16 cellular contexts compared by ENCODE assay signal in genomic region chr1:42820813-42821212, GRCh38. TPM values are rescaled to one million over a fixed set of nuclear protein-coding genes. Genes with fewer than 3 reads are reported as not detected.
DNase-seq lines count a peak whose midpoint lies in the region; ATAC-seq and TF ChIP-seq lines count a peak whose summit lies in the region.
"Had no signal": no experiment of that assay in that cellular context is flagged by ENCODE, and none has a peak within 500 bp of the region (broad histone marks: within the 10 kb centered on the region; RNA-seq: fewer than 3 reads in every experiment).

No MANE protein-coding gene starts in this region.

- H3K27me3 ChIP-seq in endodermal cell (ENCODE audit: control insufficient read depth, insufficient read depth, low read length, poor library complexity, severe bottlenecking) (no peaks in the 10 kb centered on the region), parathyroid adenoma (ENCODE audit: control insufficient read depth, insufficient read depth, low read length) (no peaks in the 10 kb centered on the region)

- H3K36me3 ChIP-seq in endodermal cell (ENCODE audit: control insufficient read depth, insufficient read depth, low read length) (no peaks in the 10 kb centered on the region), parathyroid adenoma (ENCODE audit: control insufficient read depth, insufficient read depth, low read length) (no peaks in the 10 kb centered on the region)

- TF ChIP-seq CTCF in endodermal cell (conservative IDR thresholded peaks at IDR 0.05) (no peak), parathyroid adenoma (IDR thresholded peaks at IDR 0.05) (no peak)

- H3K27me3 Mint-ChIP-seq in activated CD4-positive, alpha-beta T cell treated with anti-CD3 and anti-CD28 coated beads, Interleukin-2, amount 10 ng/mL, durations not matched to agents 7 days and 5 days, result no peaks in the 10 kb centered on the region
- no peaks in the 10 kb centered on the region for H3K27me3 Mint-ChIP-seq in endodermal cell (ENCODE audit: insufficient read depth)

- no peak overlapping the region for H3K4me2 ChIP-seq in parathyroid adenoma (ENCODE audit: low read length)

- H3K4me1 ChIP-seq in endodermal cell (ENCODE audit: control insufficient read depth, insufficient read depth, low read length), result peaks cover 2% of the 10 kb centered on the region
- peaks cover 26% of the 10 kb centered on the region for H3K4me1 ChIP-seq in parathyroid adenoma

- H3K4me3 Mint-ChIP-seq in activated CD4-positive, alpha-beta T cell treated with anti-CD3 and anti-CD28 coated beads, Interleukin-2, amount 10 ng/mL, durations not matched to agents 7 days and 5 days, result no peak overlapping the region
- H3K4me3 Mint-ChIP-seq in endodermal cell, result no peak overlapping the region
- H3K4me3 Mint-ChIP-seq: CD14-positive monocyte had no signal

- POLR2A ChIA-PET in activated CD4-positive, alpha-beta T cell treated with anti-CD3 and anti-CD28 coated beads, Interleukin-2, amount 10 ng/mL, durations not matched to agents 7 days and 5 days (lab: Charles Lee), result no interaction called here

- H3K27ac Mint-ChIP-seq in activated CD4-positive, alpha-beta T cell treated with anti-CD3 and anti-CD28 coated beads, Interleukin-2, amount 10 ng/mL, durations not matched to agents 7 days and 5 days, result peak overlapping the region; percentile 37
- peak overlapping the region; percentile 12 for H3K27ac Mint-ChIP-seq in endodermal cell

- H3K27ac ChIP-seq in endodermal cell (ENCODE audit: low read depth, low read length) (no peak overlapping the region), parathyroid adenoma (no peak overlapping the region)
- H3K27ac ChIP-seq: 22Rv1 had no signal

- H3K9ac ChIP-seq in endodermal cell (ENCODE audit: extremely low read depth, low read length, poor library complexity, severe bottlenecking), result no peak overlapping the region
- H3K9ac ChIP-seq in parathyroid adenoma, result no peak overlapping the region

- H3K4me3 ChIP-seq in endodermal cell (ENCODE audit: low read length) (no peak overlapping the region), parathyroid adenoma (ENCODE audit: low read depth, low read length) (no peak overlapping the region)

- peaks cover 6% of the 10 kb centered on the region for H3K36me3 Mint-ChIP-seq in activated CD4-positive, alpha-beta T cell treated with anti-CD3 and anti-CD28 coated beads, Interleukin-2, amount 10 ng/mL, durations not matched to agents 7 days and 5 days (ENCODE audit: low read depth)
- peaks cover 3% of the 10 kb centered on the region for H3K36me3 Mint-ChIP-seq in endodermal cell (ENCODE audit: low read depth)

- no peak for ATAC-seq in HG03159 (IDR thresholded peaks at IDR 0.05; ENCODE audit: unreplicated experiment)

- CTCF ChIA-PET in activated CD4-positive, alpha-beta T cell treated with anti-CD3 and anti-CD28 coated beads, Interleukin-2, amount 10 ng/mL, durations not matched to agents 7 days and 5 days (lab: Charles Lee), result interaction anchor here (1.2 to 1.3 kb wide), 2 partner anchors 10 to 12 kb away, joined by 3 read pairs; no protein-coding TSS in a partner anchor

- H2AFZ ChIP-seq in parathyroid adenoma, result peak overlapping the region; percentile 11

- 57 to 75% methylated on average over 1 of the region's 1 CpG for WGBS in endodermal cell (ENCODE audit: insufficient coverage in 1 of 2, insufficient read length in 1 of 2), 2 experiments

- H3K9me3 Mint-ChIP-seq in activated CD4-positive, alpha-beta T cell treated with anti-CD3 and anti-CD28 coated beads, Interleukin-2, amount 10 ng/mL, durations not matched to agents 7 days and 5 days, result no peaks in the 10 kb centered on the region
- no peaks in the 10 kb centered on the region for H3K9me3 Mint-ChIP-seq in endodermal cell
- H3K9me3 Mint-ChIP-seq: CD14-positive monocyte had no signal

- peaks cover 34% of the 10 kb centered on the region for H3K4me1 Mint-ChIP-seq in activated CD4-positive, alpha-beta T cell treated with anti-CD3 and anti-CD28 coated beads, Interleukin-2, amount 10 ng/mL, durations not matched to agents 7 days and 5 days
- H3K4me1 Mint-ChIP-seq in endodermal cell, result peaks cover 24% of the 10 kb centered on the region

- no peaks in the 10 kb centered on the region for H3K79me2 ChIP-seq in parathyroid adenoma

- H3K9me3 ChIP-seq in endodermal cell (ENCODE audit: control insufficient read depth, low read length), result no peaks in the 10 kb centered on the region
- no peaks in the 10 kb centered on the region for H3K9me3 ChIP-seq in parathyroid adenoma (ENCODE audit: control insufficient read depth, low read length)

- DNase-seq in activated CD4-positive, alpha-beta T cell treated with anti-CD3 and anti-CD28 coated beads, Interleukin-2, amount 10 ng/mL, durations not matched to agents 7 days and 5 days, result no peak
- no peak for DNase-seq in activated CD4-positive, alpha-beta T cell treated with anti-CD3 and anti-CD28 coated beads, Interleukin-2, amount 50 U/mL, for 48 hours
- DNase-seq in endodermal cell, result peak; percentile 52
- no peak for DNase-seq in kidney tubule cell (ENCODE audit: low spot score)
- DNase-seq: DMS79, KBM-7, NCI-H1105 treated with DMSO at 0.1 percent for 48 hours, NCI-H1694, NCI-H510A, NCI-H774, OCI-M1, Right ventricle myocardium superior had no signal

RNA-seq across cellular contexts. Expression of gene SVBP, which starts 3.6 kb away (rescaled TPM):
- total RNA-seq in activated CD4-positive, alpha-beta T cell treated with anti-CD3 and anti-CD28 coated beads, Interleukin-2, amount 10 ng/mL, durations not matched to agents 7 days and 5 days, result 10 to 100 TPM; 19.8 to 20.6 TPM
- 10 to 100 TPM; 40.2 to 45.3 TPM for total RNA-seq in endodermal cell
- polyA plus RNA-seq in endodermal cell (2013, experiment 1 of 2), result 69.8 TPM
- polyA plus RNA-seq in endodermal cell (2013, experiment 2 of 2), result 72.8 TPM

RNA-seq across cellular contexts. Expression of gene ERMAP, which starts 3.9 kb away (rescaled TPM):
- 1 to 10 TPM; 7.7 to 7.8 TPM for total RNA-seq in activated CD4-positive, alpha-beta T cell treated with anti-CD3 and anti-CD28 coated beads, Interleukin-2, amount 10 ng/mL, durations not matched to agents 7 days and 5 days
- 1 to 10 TPM; 5.1 to 5.7 TPM for total RNA-seq in endodermal cell
- 3.4 TPM for polyA plus RNA-seq in endodermal cell (2013, experiment 1 of 2)
- polyA plus RNA-seq in endodermal cell (2013, experiment 2 of 2), result 2.6 TPM

RNA-seq across cellular contexts. Expression of gene ZNF691, which starts 25.6 kb away (rescaled TPM):
- 10 to 100 TPM; 10.8 to 11.0 TPM for total RNA-seq in activated CD4-positive, alpha-beta T cell treated with anti-CD3 and anti-CD28 coated beads, Interleukin-2, amount 10 ng/mL, durations not matched to agents 7 days and 5 days
- 10 to 100 TPM; 15.5 to 16.6 TPM for total RNA-seq in endodermal cell
- 15.2 TPM for polyA plus RNA-seq in endodermal cell (2013, experiment 1 of 2)
- 12.7 TPM for polyA plus RNA-seq in endodermal cell (2013, experiment 2 of 2)

RNA-seq across cellular contexts. Expression of gene TMEM269, which starts 36.0 kb away (rescaled TPM):
- under 1 TPM; 0.21 to 0.25 TPM for total RNA-seq in activated CD4-positive, alpha-beta T cell treated with anti-CD3 and anti-CD28 coated beads, Interleukin-2, amount 10 ng/mL, durations not matched to agents 7 days and 5 days
- under 1 TPM; 0.20 to 0.66 TPM for total RNA-seq in endodermal cell
- polyA plus RNA-seq in endodermal cell (2013, experiment 1 of 2), result 0.53 TPM
- 0.46 TPM for polyA plus RNA-seq in endodermal cell (2013, experiment 2 of 2)
- total RNA-seq: Right ventricle myocardium superior had no signal
- polyA plus RNA-seq: CD14-positive monocyte had no signal

RNA-seq across cellular contexts. Expression of gene C1orf50, which starts 53.8 kb away (rescaled TPM):
- 1 to 10 TPM; 7.0 to 9.4 TPM for total RNA-seq in activated CD4-positive, alpha-beta T cell treated with anti-CD3 and anti-CD28 coated beads, Interleukin-2, amount 10 ng/mL, durations not matched to agents 7 days and 5 days
- 1 to 10 TPM; 4.8 to 7.3 TPM for total RNA-seq in endodermal cell
- polyA plus RNA-seq in endodermal cell (2013, experiment 1 of 2), result 8.7 TPM
- 11.8 TPM for polyA plus RNA-seq in endodermal cell (2013, experiment 2 of 2)
